In the genomic region with DNA sequence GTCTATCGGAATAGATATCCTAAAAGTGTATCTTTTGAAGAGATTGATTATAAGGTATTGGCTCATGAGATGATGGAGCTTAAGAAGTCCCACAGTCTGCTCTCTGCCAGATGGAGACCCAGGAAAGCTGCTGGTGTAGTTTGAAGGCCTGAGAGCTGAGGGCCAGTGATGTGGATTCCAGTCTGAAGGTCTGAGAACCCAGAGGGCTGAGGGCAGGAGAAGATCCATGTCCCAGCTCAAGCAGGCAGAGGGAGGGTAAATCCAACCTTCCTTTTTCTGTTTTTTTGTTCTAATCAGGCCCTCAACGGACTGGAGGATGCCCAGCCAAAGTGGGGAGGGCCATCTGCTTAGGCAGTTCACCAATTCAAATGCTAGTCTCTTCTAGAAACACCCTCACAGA, we compare ENCODE assay signal across 10 cellular contexts. TPM values are rescaled to one million over a fixed set of nuclear protein-coding genes. Genes with fewer than 3 reads are reported as not detected.
DNase-seq lines count a peak whose midpoint lies in the region; TF ChIP-seq lines count a peak whose summit lies in the region.
"Had no signal": no experiment of that assay in that cellular context is flagged by ENCODE, and none has a peak within 500 bp of the region (broad histone marks: within the 10 kb centered on the region; RNA-seq: fewer than 3 reads in every experiment).

No MANE protein-coding gene starts in this region.

- H3K27ac Mint-ChIP-seq in mesothelial cell of epicardium, result peak overlapping the region; percentile 96
- H3K27ac Mint-ChIP-seq: activated CD8-positive, alpha-beta T cell treated with anti-CD3 and anti-CD28 coated beads, Interleukin-2, amount 10 ng/mL, durations not matched to agents 7 days and 5 days had no signal

- H3K9me3 Mint-ChIP-seq in mesothelial cell of epicardium, result peaks cover 7% of the 10 kb centered on the region

- H3K4me3 Mint-ChIP-seq in mesothelial cell of epicardium, result peak overlapping the region; percentile 2
- H3K4me3 Mint-ChIP-seq: activated CD8-positive, alpha-beta T cell treated with anti-CD3 and anti-CD28 coated beads, Interleukin-2, amount 10 ng/mL, durations not matched to agents 7 days and 5 days had no signal

- TF ChIP-seq CTCF in choroid plexus epithelial cell (conservative IDR thresholded peaks at IDR 0.05; ENCODE audit: low read depth, low read length) (no peak), mesothelial cell of epicardium (IDR thresholded peaks at IDR 0.05; ENCODE audit: unreplicated experiment) (no peak)

- intact Hi-C loops in head of caudate nucleus (cut with DNase I), result no loop called here

- DNase-seq in NCI-H524 (lab: John Stamatoyannopoulos, UW), result peak; percentile 50 to 61
- peak; percentile 18 for DNase-seq in choroid plexus epithelial cell (ENCODE audit: low read depth)
- DNase-seq in mesothelial cell of epicardium (ENCODE audit: low spot score in 2 of 2, unreplicated experiment in 2 of 2), result no peak
- DNase-seq in NCI-H146 treated with DMSO at 0.1 percent for 48 hours (lab: John Stamatoyannopoulos, UW; ENCODE audit: unreplicated experiment), result no peak
- DNase-seq in head of caudate nucleus, result no peak
- DNase-seq in GM03348 (ENCODE audit: low spot score), result no peak
- DNase-seq in DMS153 (lab: John Stamatoyannopoulos, UW), result no peak
- DNase-seq: activated CD8-positive, alpha-beta T cell treated with anti-CD3 and anti-CD28 coated beads, Interleukin-2, amount 10 ng/mL, durations not matched to agents 7 days and 5 days; NCI-H187 treated with DMSO at 0.1 percent for 48 hours had no signal

- no peaks in the 10 kb centered on the region for H3K27me3 Mint-ChIP-seq in mesothelial cell of epicardium (ENCODE audit: low read depth)

- H3K4me1 Mint-ChIP-seq in mesothelial cell of epicardium, result peaks cover 50% of the 10 kb centered on the region

- H3K27ac ChIP-seq in temporal lobe (ENCODE audit: low read depth, low read length), result peak overlapping the region; percentile 51

- H3K4me3 ChIP-seq in choroid plexus epithelial cell (ENCODE audit: low read depth, low read length), result no peak overlapping the region

- peaks cover 8% of the 10 kb centered on the region for H3K36me3 Mint-ChIP-seq in mesothelial cell of epicardium

RNA-seq across cellular contexts. Expression of a gene that starts 11.0 kb away (rescaled TPM):
- 112 to 118 TPM (median 117 TPM) in 3 replicates for total RNA-seq in mesothelial cell of epicardium
- 30.5 TPM for total RNA-seq in temporal lobe

Comparison
In these comparisons a context has a peak if more than half of its experiments do, and no peak if none do; other contexts are left out.
1. DNase-seq: peak in NCI-H524 (2 of 2) and choroid plexus epithelial cell (single experiment); none in mesothelial cell of epicardium (0 of 2), NCI-H146 treated with DMSO at 0.1 percent for 48 hours (single experiment), head of caudate nucleus (0 of 42), GM03348 (single experiment) and DMS153 (single experiment).